ENCODE assay signal across 27 cellular contexts in genomic region chr6:166761801-166762200, GRCh38.
"Had no signal": no experiment of that assay in that cellular context is flagged by ENCODE, and none has a peak within 500 bp of the region (broad histone marks: within the 10 kb centered on the region; RNA-seq: fewer than 3 reads in every experiment).

No MANE protein-coding gene starts in this region.

- H3K4me1 ChIP-seq: pancreas, prostate gland, right lobe of liver had no signal

- H3K4me3 ChIP-seq: neural progenitor cell, pancreas, prostate gland, right lobe of liver, sigmoid colon, stomach, thoracic aorta, thyroid gland, tibial nerve, upper lobe of left lung, vagina had no signal

- H3K27ac Mint-ChIP-seq: natural killer cell; nephron; neural progenitor cell; stimulated activated effector memory CD8-positive, alpha-beta T cell treated with anti-CD3 and anti-CD28 coated beads, Interleukin-12 subunit alpha, Interleukin-12 subunit beta, amount 100 ng/mL, for 72 hours; stimulated activated naive B cell treated with anti-CD40 and anti-IgM and Interleukin-4, amounts not matched to agents 10 μg/mL and 1 μg/mL and 100 μg/mL, for 72 hours; stimulated activated naive CD8-positive, alpha-beta T cell treated with anti-CD3 and anti-CD28 coated beads, Interleukin-15, Interleukin-2, amounts not matched to agents 100 ng/mL and 50 ng/mL, for 24 hours had no signal

- H3K36me3 Mint-ChIP-seq: natural killer cell; neural progenitor cell; stimulated activated effector memory CD8-positive, alpha-beta T cell treated with anti-CD3 and anti-CD28 coated beads, Interleukin-12 subunit alpha, Interleukin-12 subunit beta, amount 100 ng/mL, for 72 hours had no signal

- H3K4me3 Mint-ChIP-seq: natural killer cell; nephron; neural progenitor cell; stimulated activated effector memory CD8-positive, alpha-beta T cell treated with anti-CD3 and anti-CD28 coated beads, Interleukin-12 subunit alpha, Interleukin-12 subunit beta, amount 100 ng/mL, for 72 hours; stimulated activated naive B cell treated with anti-CD40 and anti-IgM and Interleukin-4, amounts not matched to agents 10 μg/mL and 1 μg/mL and 100 μg/mL, for 72 hours; stimulated activated naive CD8-positive, alpha-beta T cell treated with anti-CD3 and anti-CD28 coated beads, Interleukin-15, Interleukin-2, amounts not matched to agents 100 ng/mL and 50 ng/mL, for 24 hours had no signal

- H3K9ac ChIP-seq: neural progenitor cell had no signal

- ATAC-seq: natural killer cell; pancreas; right cardiac atrium; right lobe of liver; stimulated activated effector memory CD8-positive, alpha-beta T cell treated with anti-CD3 and anti-CD28 coated beads, Interleukin-12 subunit alpha, Interleukin-12 subunit beta, amount 100 ng/mL, for 72 hours; stimulated activated naive B cell treated with anti-CD40 and anti-IgM and Interleukin-4, amounts not matched to agents 10 μg/mL and 1 μg/mL and 100 μg/mL, for 72 hours had no signal

- H3K27me3 ChIP-seq: neural progenitor cell, pancreas, right lobe of liver, sigmoid colon, thyroid gland, upper lobe of left lung, vagina had no signal

- H2AFZ ChIP-seq: neural progenitor cell had no signal

- H3K9me3 ChIP-seq: pancreas, prostate gland, right lobe of liver, sigmoid colon, stomach, thoracic aorta, thyroid gland, tibial nerve, upper lobe of left lung, vagina had no signal

- FAIRE-seq: pancreas, small intestine, urothelium cell line had no signal

- H3K4me2 ChIP-seq: neural progenitor cell had no signal

- H3K36me3 ChIP-seq: neural progenitor cell, pancreas, prostate gland, right lobe of liver, sigmoid colon, stomach, thoracic aorta, thyroid gland, tibial nerve, upper lobe of left lung, vagina had no signal

- DNase-seq: natural killer cell; occipital lobe; pancreas; retina; right cardiac atrium; sigmoid colon; small intestine; stimulated activated CD4-positive, alpha-beta T cell treated with anti-CD3 and anti-CD28 coated beads, Interleukin-15, amount 100 ng/mL, for 24 hours; stimulated activated CD4-positive, alpha-beta T cell treated with anti-CD3 and anti-CD28 coated beads, Interleukin-2, amount 100 ng/mL, for 24 hours; stimulated activated CD4-positive, alpha-beta T cell treated with anti-CD3 and anti-CD28 coated beads, Interleukin-2, amount 100 ng/mL, for 48 hours; stimulated activated CD4-positive, alpha-beta T cell treated with anti-CD3 and anti-CD28 coated beads, Interleukin-4, amount 100 ng/mL, for 24 hours; stimulated activated naive B cell treated with anti-CD40 and anti-IgM and Interleukin-4, amounts not matched to agents 10 μg/mL and 1 μg/mL and 100 μg/mL, for 72 hours; stimulated activated naive CD4-positive, alpha-beta T cell treated with Interleukin-2 at 50 U/mL for 16 hours; thyroid gland; trophoblast cell; upper lobe of left lung had no signal

- H3K9me3 Mint-ChIP-seq: natural killer cell; nephron; neural progenitor cell; stimulated activated effector memory CD8-positive, alpha-beta T cell treated with anti-CD3 and anti-CD28 coated beads, Interleukin-12 subunit alpha, Interleukin-12 subunit beta, amount 100 ng/mL, for 72 hours; stimulated activated naive B cell treated with anti-CD40 and anti-IgM and Interleukin-4, amounts not matched to agents 10 μg/mL and 1 μg/mL and 100 μg/mL, for 72 hours; stimulated activated naive CD8-positive, alpha-beta T cell treated with anti-CD3 and anti-CD28 coated beads, Interleukin-15, Interleukin-2, amounts not matched to agents 100 ng/mL and 50 ng/mL, for 24 hours had no signal

- H3K27ac ChIP-seq: neural progenitor cell, pancreas, prostate gland, right lobe of liver, sigmoid colon, stomach, thoracic aorta, thyroid gland, tibial nerve, upper lobe of left lung, vagina had no signal
